14 cellular contexts compared by ENCODE assay signal in the genomic region with DNA sequence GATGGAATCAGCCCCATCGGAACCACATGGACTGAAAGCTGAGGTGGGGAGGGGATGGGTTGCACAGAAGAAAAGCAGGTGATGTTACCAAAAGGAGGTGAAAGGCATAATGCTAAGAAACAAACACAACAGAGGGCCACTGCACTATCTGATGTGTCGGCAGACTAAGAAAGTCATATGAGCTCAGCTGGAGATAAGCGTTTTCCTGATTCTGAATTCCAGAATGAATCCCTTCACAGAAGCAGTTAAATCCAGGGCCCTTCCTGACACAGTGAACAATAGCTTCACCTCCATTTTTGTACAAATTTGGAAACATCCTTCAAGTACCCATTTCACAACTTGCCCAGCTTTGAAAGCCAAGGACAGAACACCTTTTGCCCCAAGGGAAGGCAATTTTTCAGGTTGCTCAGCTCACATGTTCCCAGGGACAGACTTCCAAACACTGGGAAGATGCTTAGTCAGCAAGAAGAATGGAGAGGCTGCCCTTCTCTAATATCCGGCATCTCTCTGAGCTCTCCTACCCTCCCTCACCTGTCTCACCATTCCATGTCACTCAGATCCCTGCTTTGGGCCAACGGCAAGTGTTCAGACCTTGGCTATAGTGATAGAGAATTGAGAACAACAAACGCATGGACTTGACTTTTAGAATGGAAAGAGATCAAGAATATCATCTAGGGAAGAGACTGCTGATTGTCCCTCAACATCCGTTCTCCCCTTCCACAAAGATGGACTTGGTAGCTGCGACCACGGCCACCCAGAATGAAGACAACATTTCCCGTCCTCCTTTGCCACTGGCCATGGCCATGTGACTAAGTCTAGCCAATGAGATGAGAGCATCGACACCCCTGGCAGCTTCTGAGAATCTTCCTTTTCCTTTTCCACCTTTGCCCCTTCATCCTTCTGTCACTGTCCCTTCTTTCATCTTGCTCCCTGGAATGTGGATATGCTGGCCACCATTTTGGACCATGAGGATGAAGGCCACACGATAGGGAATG.
DNase-seq lines count a peak whose midpoint lies in the region; ATAC-seq and TF ChIP-seq lines count a peak whose summit lies in the region.
"Had no signal": no experiment of that assay in that cellular context is flagged by ENCODE, and none has a peak within 500 bp of the region (broad histone marks: within the 10 kb centered on the region; RNA-seq: fewer than 3 reads in every experiment).

No MANE protein-coding gene starts in this region.

- intact Hi-C loops in tibial artery (cut with DNase I; ENCODE audit: low total_unique reads) = no loop called here

- no peaks in the 10 kb centered on the region for H3K79me2 ChIP-seq in SK-N-SH (ENCODE audit: insufficient read depth)

- ATAC-seq in SK-N-SH treated with all-trans-retinoic acid at 6 μM for 48 hours (no peak), HG03432 (IDR thresholded peaks at IDR 0.05; ENCODE audit: unreplicated experiment) (no peak), HG03469 (IDR thresholded peaks at IDR 0.05; ENCODE audit: unreplicated experiment) (no peak)
- ATAC-seq: activated CD4-positive, CD25-positive, alpha-beta regulatory T cell treated with anti-CD3 and anti-CD28 coated beads, Interleukin-2, amount 50 U/mL, for 24 hours had no signal

- no peaks in the 10 kb centered on the region for H3K27me3 ChIP-seq in SK-N-SH (ENCODE audit: insufficient read depth)
- no peaks in the 10 kb centered on the region for H3K27me3 ChIP-seq in muscle layer of colon (ENCODE audit: control insufficient read depth in 1 of 2, insufficient read depth in 2 of 2, low read length in 2 of 2)
- no peaks in the 10 kb centered on the region for H3K27me3 ChIP-seq in tibial artery

- H3K4me3 ChIP-seq in SK-N-SH (ENCODE audit: low read depth in 2 of 2, low read length in 1 of 2) (no peak overlapping the region), muscle layer of colon (ENCODE audit: low read depth in 1 of 2, low read length in 2 of 2) (no peak overlapping the region), tibial artery (no peak overlapping the region)

- H3K9me2 ChIP-seq in SK-N-SH = no peaks in the 10 kb centered on the region

- H3K36me3 ChIP-seq in SK-N-SH (replicated peaks in 1 of 2; ENCODE audit: control insufficient read depth in 1 of 2, insufficient read depth in 2 of 2, low read length in 1 of 2) (no peaks in the 10 kb centered on the region), muscle layer of colon (ENCODE audit: insufficient read depth, low read length) (no peaks in the 10 kb centered on the region), tibial artery (no peaks in the 10 kb centered on the region)

- H3K4me1 ChIP-seq in SK-N-SH (ENCODE audit: control insufficient read depth in 1 of 2, insufficient read depth in 2 of 2, low read depth in 1 of 2, low read length in 1 of 2) = peaks cover 18 to 20% of the 10 kb centered on the region in 2 experiments
- peaks cover 81% of the 10 kb centered on the region for H3K4me1 ChIP-seq in muscle layer of colon (ENCODE audit: insufficient read depth, low read length)
- peaks cover 3 to 70% (median 61%) of the 10 kb centered on the region in 4 donors for H3K4me1 ChIP-seq in tibial artery

- no peaks in the 10 kb centered on the region for H3K9me3 ChIP-seq in SK-N-SH
- H3K9me3 ChIP-seq in muscle layer of colon (ENCODE audit: low read length) = no peaks in the 10 kb centered on the region
- H3K9me3 ChIP-seq in tibial artery = no peaks in the 10 kb centered on the region

- WGBS in SK-N-SH (ENCODE audit: low lambda C conversion rate) = 89% methylated on average over 12 of the region's 12 CpGs

- H3K4me2 ChIP-seq in SK-N-SH = no peak overlapping the region

- no peak for TF ChIP-seq RAD21 in SK-N-SH (IDR thresholded peaks at IDR 0.05; ENCODE audit: low read length)

- no peak for TF ChIP-seq EP300 in SK-N-SH (IDR thresholded peaks at IDR 0.05; ENCODE audit: borderline replicate concordance in 1 of 2, low read depth in 1 of 2, low read length in 1 of 2)

- POLR2A ChIA-PET in SK-N-SH (lab: Yijun Ruan, JAX) = interaction anchor here (1.2 kb wide), 1 partner anchor 103 kb away, joined by 3 read pairs; a partner anchor contains a TSS

- no peak for DNase-seq in SK-N-SH
- peak; percentile 64 for DNase-seq in dermis blood vessel endothelial cell
- no peak for DNase-seq in tibial artery
- DNase-seq in C1 segment of cervical spinal cord (lab: John Stamatoyannopoulos, UW) = no peak
- DNase-seq: activated CD8-positive, alpha-beta memory T cell treated with anti-CD3 and anti-CD28 coated beads, Interleukin-2, amount 50 U/mL, for 48 hours; CD8-positive, alpha-beta memory T cell; GDM1; NCI-H1092 had no signal

- no peaks in the 10 kb centered on the region for H4K20me1 ChIP-seq in SK-N-SH (ENCODE audit: insufficient read depth)

- CTCF ChIA-PET in SK-N-SH (lab: Yijun Ruan, JAX) = interaction anchor here (1.2 to 52.5 kb wide), 9 partner anchors 14 to 117 kb away, joined by 3 to 1751 read pairs (median 22); a partner anchor contains a TSS

- H3K9ac ChIP-seq in SK-N-SH = no peak overlapping the region
- H3K9ac ChIP-seq in muscle layer of colon (ENCODE audit: low read length) = no peak overlapping the region

- H3K27ac ChIP-seq in SK-N-SH (ENCODE audit: low read depth in 2 of 2, low read length in 1 of 2) = peak overlapping the region; percentile 24 to 97; a peak in 2 of 4 replicates
- H3K27ac ChIP-seq in muscle layer of colon (ENCODE audit: low read depth, low read length) = peak overlapping the region; percentile 77
- peak overlapping the region; percentile 67 to 74 for H3K27ac ChIP-seq in tibial artery
- H3K27ac ChIP-seq: 22Rv1 had no signal

- H2AFZ ChIP-seq in SK-N-SH (ENCODE audit: low read depth) = no peak overlapping the region

- no peak for TF ChIP-seq CTCF in SK-N-SH (IDR thresholded peaks at IDR 0.05)
- TF ChIP-seq CTCF in tibial artery (IDR thresholded peaks at IDR 0.05) = no peak

- peaks cover 25% of the 10 kb centered on the region for H3F3A ChIP-seq in SK-N-SH (replicated peaks; ENCODE audit: insufficient read depth)

TF ChIP-seq in SK-N-SH, 30 proteins besides CTCF, POLR2A, EP300 and RAD21:
- TF ChIP-seq, protein P1, sequence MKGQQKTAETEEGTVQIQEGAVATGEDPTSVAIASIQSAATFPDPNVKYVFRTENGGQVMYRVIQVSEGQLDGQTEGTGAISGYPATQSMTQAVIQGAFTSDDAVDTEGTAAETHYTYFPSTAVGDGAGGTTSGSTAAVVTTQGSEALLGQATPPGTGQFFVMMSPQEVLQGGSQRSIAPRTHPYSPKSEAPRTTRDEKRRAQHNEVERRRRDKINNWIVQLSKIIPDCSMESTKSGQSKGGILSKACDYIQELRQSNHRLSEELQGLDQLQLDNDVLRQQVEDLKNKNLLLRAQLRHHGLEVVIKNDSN (IDR thresholded peaks at IDR 0.05; ENCODE audit: borderline replicate concordance, low read depth) = peak; percentile 55; the same call in 1 of the 2 replicates
- no peak for TF ChIP-seq NFIC (IDR thresholded peaks at IDR 0.05; ENCODE audit: borderline replicate concordance)

TF ChIP-seq in SK-N-SH treated with all-trans-retinoic acid at 6 μM for 48 hours, 23 proteins besides CTCF, POLR2A, EP300 and RAD21:
- TF ChIP-seq ISL1 (CRISPR knock-in tag; IDR thresholded peaks at IDR 0.05) = no peak
